In genomic region chr7:38362591-38363239, GRCh38 we compare ENCODE assay signal across 8 cellular contexts.
DNase-seq lines count a peak whose midpoint lies in the region; ATAC-seq and TF ChIP-seq lines count a peak whose summit lies in the region.
"Not testable (repeated sequence)": the region's sequence is repeated elsewhere in the genome, so short reads cannot be mapped to it uniquely, and the experiment has no call there.

No MANE protein-coding gene starts in this region.

- H3K9ac ChIP-seq in MM.1S (ENCODE audit: low read length), result peak overlapping the region; percentile 33; the same call in 1 of the 2 replicates

- TF ChIP-seq CTCF in MM.1S (IDR thresholded peaks at IDR 0.05; ENCODE audit: low read length); activated B cell treated with CpG ODN at 0.5 μM for 24 hours (IDR thresholded peaks at IDR 0.05): not testable (repeated sequence)

- H3K4me3 Mint-ChIP-seq in activated B cell treated with CpG ODN at 0.5 μM for 24 hours (peak overlapping the region; percentile 55), memory B cell (peak overlapping the region; percentile 70)
- peak overlapping the region; percentile 84 to 92 for H3K4me3 Mint-ChIP-seq in stimulated activated naive CD8-positive, alpha-beta T cell treated with anti-CD3 and anti-CD28 coated beads, Interleukin-15, amount 100 ng/mL, for 72 hours

- ATAC-seq in GM18498 (IDR thresholded peaks at IDR 0.05; ENCODE audit: unreplicated experiment), result peak; percentile 41
- ATAC-seq in GM21367 (IDR thresholded peaks at IDR 0.05; ENCODE audit: unreplicated experiment), result peak; percentile 53
- peak; percentile 33 for ATAC-seq in HG03066 (IDR thresholded peaks at IDR 0.05; ENCODE audit: low read depth, unreplicated experiment)
- ATAC-seq in activated B cell treated with CpG ODN at 0.5 μM for 24 hours (ENCODE audit: low read depth), result peak; percentile 37
- ATAC-seq in memory B cell (ENCODE audit: low read depth), result peak; percentile 42
- ATAC-seq in stimulated activated naive CD8-positive, alpha-beta T cell treated with anti-CD3 and anti-CD28 coated beads, Interleukin-15, amount 100 ng/mL, for 72 hours, result peak; percentile 70

- peak overlapping the region; percentile 50 for H3K4me3 ChIP-seq in MM.1S (ENCODE audit: low read length)

- H3K4me1 Mint-ChIP-seq in activated B cell treated with CpG ODN at 0.5 μM for 24 hours (peaks cover 50% of the 10 kb centered on the region), memory B cell (peaks cover 45% of the 10 kb centered on the region)
- H3K4me1 Mint-ChIP-seq in stimulated activated naive CD8-positive, alpha-beta T cell treated with anti-CD3 and anti-CD28 coated beads, Interleukin-15, amount 100 ng/mL, for 72 hours, result peaks cover 53% of the 10 kb centered on the region

- H3K36me3 Mint-ChIP-seq in activated B cell treated with CpG ODN at 0.5 μM for 24 hours (ENCODE audit: low read depth); memory B cell: not testable (repeated sequence)

- H3K36me3 ChIP-seq in MM.1S (replicated peaks; ENCODE audit: insufficient read depth, low read length), result not testable (repeated sequence)

- H3K27me3 Mint-ChIP-seq in activated B cell treated with CpG ODN at 0.5 μM for 24 hours; memory B cell; stimulated activated naive CD8-positive, alpha-beta T cell treated with anti-CD3 and anti-CD28 coated beads, Interleukin-15, amount 100 ng/mL, for 72 hours: not testable (repeated sequence)

- H3K27me3 ChIP-seq in MM.1S (replicated peaks; ENCODE audit: insufficient read depth, low read length), result not testable (repeated sequence)

- peaks cover 52% of the 10 kb centered on the region for H3K79me2 ChIP-seq in MM.1S (ENCODE audit: low read length)

- peaks cover 33% of the 10 kb centered on the region for H3F3A ChIP-seq in MM.1S (ENCODE audit: insufficient read depth, low read length)

- DNase-seq in MM.1S, result peak; percentile 69
- DNase-seq in activated B cell treated with CpG ODN at 0.5 μM for 24 hours; memory B cell (ENCODE audit: low spot score in 2 of 2): not testable (repeated sequence)
- DNase-seq in activated effector memory CD4-positive, alpha-beta T cell treated with Interleukin-2 at 50 U/mL for 16 hours, result peak; percentile 40
- peak; percentile 54 to 73 for DNase-seq in stimulated activated naive CD8-positive, alpha-beta T cell treated with anti-CD3 and anti-CD28 coated beads, Interleukin-15, amount 100 ng/mL, for 72 hours

- intact Hi-C loops in activated B cell treated with CpG ODN at 0.5 μM for 24 hours (cut with micrococcal nuclease), result not testable (repeated sequence)

- H3K9me2 ChIP-seq in MM.1S (replicated peaks; ENCODE audit: insufficient read depth, low read length), result not testable (repeated sequence)

- H3K4me2 ChIP-seq in MM.1S (ENCODE audit: low read depth, low read length), result peak overlapping the region; percentile 77

- not testable (repeated sequence) for H3K9me3 Mint-ChIP-seq in activated B cell treated with CpG ODN at 0.5 μM for 24 hours; memory B cell; stimulated activated naive CD8-positive, alpha-beta T cell treated with anti-CD3 and anti-CD28 coated beads, Interleukin-15, amount 100 ng/mL, for 72 hours

- peak overlapping the region; percentile 78 for H3K27ac ChIP-seq in MM.1S (ENCODE audit: low read length)

- H3K27ac Mint-ChIP-seq in activated B cell treated with CpG ODN at 0.5 μM for 24 hours (peak overlapping the region; percentile 78), memory B cell (peak overlapping the region; percentile 89)
- peak overlapping the region; percentile 85 to 93 for H3K27ac Mint-ChIP-seq in stimulated activated naive CD8-positive, alpha-beta T cell treated with anti-CD3 and anti-CD28 coated beads, Interleukin-15, amount 100 ng/mL, for 72 hours

- H3K9me3 ChIP-seq in MM.1S (replicated peaks; ENCODE audit: insufficient read depth, low read length), result not testable (repeated sequence)

- peaks cover 26% of the 10 kb centered on the region for H3K4me1 ChIP-seq in MM.1S (ENCODE audit: low read length)

- CTCF ChIA-PET in activated B cell treated with CpG ODN at 0.5 μM for 24 hours (lab: Charles Lee), result interaction anchor here (0.6 to 1.3 kb wide), 5 partner anchors 11 to 147 kb away, joined by 3 to 7 read pairs (median 3); no protein-coding TSS in a partner anchor

- POLR2A ChIA-PET in activated B cell treated with CpG ODN at 0.5 μM for 24 hours (lab: Charles Lee), result not testable (repeated sequence)

- H2AFZ ChIP-seq in MM.1S (ENCODE audit: low read length), result not testable (repeated sequence)

- H4K20me1 ChIP-seq in MM.1S (ENCODE audit: insufficient read depth, low read length), result not testable (repeated sequence)
